Comparison of ENCODE assay signal across 8 cellular contexts in genomic region chr3:108090701-108091497, GRCh38.
DNase-seq lines count a peak whose midpoint lies in the region; ATAC-seq lines count a peak whose summit lies in the region.

Gene CD47 (minus strand): TSS chr3:108091031. CDS start chr3:108090908, 123 bp downstream.

- DNase-seq in AG08395 (ENCODE audit: low spot score) (peak; percentile 99), NCI-H345 (lab: John Stamatoyannopoulos, UW) (peak; percentile 81), iris pigment epithelial cell (ENCODE audit: low read depth) (peak; percentile 87)
- DNase-seq in central memory CD4-positive, alpha-beta T cell = peak; percentile 98
- DNase-seq in stimulated activated CD4-positive, alpha-beta T cell treated with anti-CD3 and anti-CD28 coated beads, Interleukin-12 subunit alpha, Interleukin-12 subunit beta, amount 100 ng/mL, for 24 hours (ENCODE audit: low read depth in 2 of 2) = peak; percentile 91 to 92

- ATAC-seq in GM19023 (IDR thresholded peaks at IDR 0.05; ENCODE audit: unreplicated experiment) = peak; percentile 77
- peak; percentile 61 for ATAC-seq in HG03196 (IDR thresholded peaks at IDR 0.05; ENCODE audit: unreplicated experiment)
- ATAC-seq in activated CD4-positive, CD25-positive, alpha-beta regulatory T cell treated with anti-CD3 and anti-CD28 coated beads, Interleukin-2, amount 50 U/mL, for 24 hours = peak; percentile 62 to 66

Comparison
In these comparisons a context has a peak if more than half of its experiments do, and no peak if none do; other contexts are left out.
1. Peak in every context shown above with its lines: DNase-seq and ATAC-seq.